In the genomic region with DNA sequence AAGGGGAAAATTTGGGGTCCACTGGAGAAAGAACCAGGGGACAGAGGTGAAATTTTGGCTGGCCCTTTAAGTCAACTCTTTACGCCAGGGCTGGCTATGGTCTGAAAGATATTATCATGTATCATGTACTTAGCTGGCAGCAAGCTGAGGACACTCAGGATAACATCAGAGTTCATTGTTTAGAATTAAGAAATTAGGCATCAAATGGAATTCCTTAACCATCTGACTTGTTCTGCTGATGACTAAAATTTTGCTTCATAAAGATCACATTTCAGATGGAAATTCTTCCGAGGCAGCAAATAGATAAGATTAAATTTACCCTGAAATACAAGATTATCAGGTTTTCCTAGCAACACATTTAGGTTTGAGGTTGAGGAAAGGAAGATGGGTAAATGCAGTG, we compare ENCODE assay signal across 18 cellular contexts.
DNase-seq lines count a peak whose midpoint lies in the region; ATAC-seq and TF ChIP-seq lines count a peak whose summit lies in the region.
"Had no signal": no experiment of that assay in that cellular context is flagged by ENCODE, and none has a peak within 500 bp of the region (broad histone marks: within the 10 kb centered on the region; RNA-seq: fewer than 3 reads in every experiment).

No MANE protein-coding gene starts in this region.

- DNase-seq in EH (ENCODE audit: low read depth) (peak; percentile 36), SK-N-DZ (ENCODE audit: low spot score) (peak; percentile 42), fibroblast of gingiva (ENCODE audit: low read depth) (peak; percentile 51), foreskin fibroblast (peak; percentile 22 to 69), right atrium auricular region (ENCODE audit: low spot score) (no peak), GM10266 (ENCODE audit: extremely low spot score) (no peak), ecto neural progenitor cell (ENCODE audit: low spot score) (no peak)
- no peak for DNase-seq in activated naive CD8-positive, alpha-beta T cell treated with anti-CD3 and anti-CD28 coated beads, Interleukin-2, amount 50 U/mL, for 24 hours
- DNase-seq: CD8-positive, alpha-beta T cell; COR-L47; DMS153; DMS79 treated with DMSO at 0.1 percent for 48 hours; GF-D8; GOT3; H9 had no signal

- H3K4me3 Mint-ChIP-seq in activated naive CD8-positive, alpha-beta T cell treated with anti-CD3 and anti-CD28 coated beads, Interleukin-2, amount 50 U/mL, for 24 hours: no peak overlapping the region
- H3K4me3 Mint-ChIP-seq: CD14-positive monocyte; CD8-positive, alpha-beta T cell; H9 had no signal

- TF ChIP-seq CTCF in foreskin fibroblast (IDR thresholded peaks at IDR 0.05; ENCODE audit: low read depth, low read length) (no peak), right atrium auricular region (IDR thresholded peaks at IDR 0.05) (no peak), GM10266 (IDR thresholded peaks at IDR 0.05; ENCODE audit: control insufficient read depth, insufficient read depth, low read depth, missing control alignments) (no peak)

- no peaks in the 10 kb centered on the region for H3K36me3 ChIP-seq in right atrium auricular region

- H3K36me3 Mint-ChIP-seq in activated naive CD8-positive, alpha-beta T cell treated with anti-CD3 and anti-CD28 coated beads, Interleukin-2, amount 50 U/mL, for 24 hours (ENCODE audit: low read depth): no peaks in the 10 kb centered on the region
- H3K36me3 Mint-ChIP-seq: CD14-positive monocyte; CD8-positive, alpha-beta T cell had no signal

- H3K27ac Mint-ChIP-seq in activated naive CD8-positive, alpha-beta T cell treated with anti-CD3 and anti-CD28 coated beads, Interleukin-2, amount 50 U/mL, for 24 hours: no peak overlapping the region
- H3K27ac Mint-ChIP-seq: CD14-positive monocyte; CD8-positive, alpha-beta T cell; H9 had no signal

- H3K9me3 ChIP-seq in right atrium auricular region: no peaks in the 10 kb centered on the region

- H3K9me3 Mint-ChIP-seq in activated naive CD8-positive, alpha-beta T cell treated with anti-CD3 and anti-CD28 coated beads, Interleukin-2, amount 50 U/mL, for 24 hours: no peaks in the 10 kb centered on the region
- H3K9me3 Mint-ChIP-seq: CD8-positive, alpha-beta T cell; H9 had no signal

- no peaks in the 10 kb centered on the region for H3K4me1 ChIP-seq in right atrium auricular region

- peaks cover 6% of the 10 kb centered on the region for H3K27me3 Mint-ChIP-seq in activated naive CD8-positive, alpha-beta T cell treated with anti-CD3 and anti-CD28 coated beads, Interleukin-2, amount 50 U/mL, for 24 hours

- H3K27ac ChIP-seq in right atrium auricular region: no peak overlapping the region
- H3K27ac ChIP-seq: 22Rv1 had no signal

- H3K4me3 ChIP-seq in foreskin fibroblast (ENCODE audit: low read depth in 1 of 2, low read length in 2 of 2): no peak overlapping the region
- no peak overlapping the region for H3K4me3 ChIP-seq in right atrium auricular region

- no peaks in the 10 kb centered on the region for H3K27me3 ChIP-seq in right atrium auricular region

- no peak for ATAC-seq in activated naive CD8-positive, alpha-beta T cell treated with anti-CD3 and anti-CD28 coated beads, Interleukin-2, amount 50 U/mL, for 24 hours
- ATAC-seq: CD8-positive, alpha-beta T cell; HepG2 had no signal

- no peaks in the 10 kb centered on the region for H3K4me1 Mint-ChIP-seq in activated naive CD8-positive, alpha-beta T cell treated with anti-CD3 and anti-CD28 coated beads, Interleukin-2, amount 50 U/mL, for 24 hours
- H3K4me1 Mint-ChIP-seq: CD14-positive monocyte, H9 had no signal

Comparison
In these comparisons a context has a peak if more than half of its experiments do, and no peak if none do; other contexts are left out.
1. DNase-seq: peak in EH (single experiment), SK-N-DZ (single experiment), fibroblast of gingiva (single experiment) and foreskin fibroblast (2 of 2); none in right atrium auricular region (single experiment), activated naive CD8-positive, alpha-beta T cell treated with anti-CD3 and anti-CD28 coated beads, Interleukin-2, amount 50 U/mL, for 24 hours (single experiment), GM10266 (single experiment) and ecto neural progenitor cell (single experiment).